13 cellular contexts compared by ENCODE assay signal in genomic region chr11:117202386-117203068, GRCh38. TPM values are rescaled to one million over a fixed set of nuclear protein-coding genes. Genes with fewer than 3 reads are reported as not detected.
DNase-seq lines count a peak whose midpoint lies in the region; ATAC-seq, FAIRE-seq and TF ChIP-seq lines count a peak whose summit lies in the region.
"Had no signal": no experiment of that assay in that cellular context is flagged by ENCODE, and none has a peak within 500 bp of the region (broad histone marks: within the 10 kb centered on the region; RNA-seq: fewer than 3 reads in every experiment).

No MANE protein-coding gene starts in this region.

- H4K20me1 ChIP-seq in mammary epithelial cell (ENCODE audit: insufficient read depth, low read length), result no peaks in the 10 kb centered on the region

- peaks cover 3% of the 10 kb centered on the region for H3K79me1 ChIP-seq in mesendoderm (ENCODE audit: low read length)

- TF ChIP-seq CTCF in chondrocyte (IDR thresholded peaks at IDR 0.05) (no peak), mammary epithelial cell (conservative IDR thresholded peaks at IDR 0.05 in 1 of 2, IDR thresholded peaks at IDR 0.05 in 1 of 2; ENCODE audit: extremely low read depth in 1 of 2, insufficient read depth in 1 of 2, low read depth in 1 of 2, low read length in 2 of 2) (no peak)

- H2BK120ac ChIP-seq in mesendoderm (ENCODE audit: low read depth, low read length), result no peak overlapping the region

- H3K36me3 ChIP-seq in mesendoderm (ENCODE audit: control insufficient read depth, insufficient read depth, low read length), result peaks cover 2% of the 10 kb centered on the region
- peaks cover 0 to 36% (median 27%) of the 10 kb centered on the region in 5 donors for H3K36me3 ChIP-seq in subcutaneous abdominal adipose tissue (ENCODE audit: control insufficient read depth in 5 of 5, insufficient read depth in 5 of 5, low read length in 5 of 5)
- H3K36me3 ChIP-seq in mammary epithelial cell (ENCODE audit: insufficient read depth, low read length), result peaks cover 3% of the 10 kb centered on the region

- H3K27me3 ChIP-seq in mesendoderm (ENCODE audit: insufficient read depth, low read length, poor library complexity) (no peaks in the 10 kb centered on the region), subcutaneous abdominal adipose tissue (ENCODE audit: control insufficient read depth in 5 of 5, insufficient read depth in 4 of 5, low read length in 5 of 5) (no peaks in the 10 kb centered on the region), mammary epithelial cell (ENCODE audit: insufficient read depth, low read length) (no peaks in the 10 kb centered on the region)

- H3K18ac ChIP-seq in mesendoderm (ENCODE audit: low read length), result no peak overlapping the region

- WGBS in mesendoderm (ENCODE audit: extremely low coverage, insufficient coverage, low lambda C conversion rate), result no CpG with 5 or more reads among the region's 7 CpGs
- 26% methylated on average over 6 of the region's 7 CpGs for WGBS in mammary epithelial cell (ENCODE audit: low coverage, missing lambda C conversion rate)

- FAIRE-seq in HTR-8/SVneo (lab: Jason Lieb, UNC), result peak; percentile 16
- FAIRE-seq: GM18507 had no signal

- H3K9me3 Mint-ChIP-seq in chondrocyte (ENCODE audit: low read depth), result no peaks in the 10 kb centered on the region
- H3K9me3 Mint-ChIP-seq: activated CD4-positive, alpha-beta memory T cell treated with anti-CD3 and anti-CD28 coated beads for 36 hours; neural crest cell had no signal

- no peak overlapping the region for H4K5ac ChIP-seq in mesendoderm (ENCODE audit: low read length)

- H3K56ac ChIP-seq in mesendoderm (ENCODE audit: low read length), result peak overlapping the region; percentile 25

- intact Hi-C loops in mammary epithelial cell (cut with micrococcal nuclease), result no loop called here

- H2AFZ ChIP-seq in mammary epithelial cell (ENCODE audit: low read depth, low read length), result no peak overlapping the region

- dilution Hi-C loops in mammary epithelial cell (cut with HindIII; ENCODE audit: low sequenced_read_pairs), result no loop called here

- H3K4me3 ChIP-seq in mesendoderm (ENCODE audit: low read length), result no peak overlapping the region
- peak overlapping the region in 4 of 5 donors; percentile 31 to 71 (median 66) for H3K4me3 ChIP-seq in subcutaneous abdominal adipose tissue (ENCODE audit: low read depth in 1 of 5, low read length in 5 of 5)
- H3K4me3 ChIP-seq in mammary epithelial cell (replicated peaks in 1 of 3; ENCODE audit: insufficient read depth in 1 of 3, low read depth in 2 of 3, low read length in 3 of 3), result no peak overlapping the region

- H3K36me3 Mint-ChIP-seq in chondrocyte (ENCODE audit: low read depth), result peaks cover 49% of the 10 kb centered on the region

- H3K79me2 ChIP-seq in mesendoderm (ENCODE audit: control insufficient read depth, insufficient read depth, low read length), result peaks cover 45% of the 10 kb centered on the region
- H3K79me2 ChIP-seq in mammary epithelial cell (ENCODE audit: insufficient read depth, low read length), result no peaks in the 10 kb centered on the region

- H3K9ac ChIP-seq in mesendoderm (ENCODE audit: low read length) (peak overlapping the region; percentile 44), subcutaneous abdominal adipose tissue (ENCODE audit: low read length in 5 of 5) (peak overlapping the region in 2 of 5 donors; percentile 4 to 22), mammary epithelial cell (ENCODE audit: insufficient read depth, low read length) (no peak overlapping the region)

- peaks cover 72% of the 10 kb centered on the region for H3K4me1 Mint-ChIP-seq in chondrocyte (ENCODE audit: low read depth)

- H3K4me2 ChIP-seq in mesendoderm (ENCODE audit: low read length) (no peak overlapping the region), mammary epithelial cell (ENCODE audit: insufficient read depth, low read depth, low read length) (no peak overlapping the region)

- H3K27me3 Mint-ChIP-seq in chondrocyte (ENCODE audit: low read depth), result no peaks in the 10 kb centered on the region
- H3K27me3 Mint-ChIP-seq: activated CD4-positive, alpha-beta memory T cell treated with anti-CD3 and anti-CD28 coated beads for 36 hours had no signal

- H3K27ac ChIP-seq in mesendoderm (ENCODE audit: low read depth, low read length) (no peak overlapping the region), subcutaneous abdominal adipose tissue (ENCODE audit: low read depth, low read length) (peak overlapping the region; percentile 79), mammary epithelial cell (ENCODE audit: insufficient read depth, low read depth, low read length) (no peak overlapping the region)

- ATAC-seq in GM21526 (IDR thresholded peaks at IDR 0.05; ENCODE audit: low FRiP score, unreplicated experiment), result no peak
- no peak for ATAC-seq in GM18870 (IDR thresholded peaks at IDR 0.05; ENCODE audit: unreplicated experiment)

- in situ Hi-C loops in mammary epithelial cell (cut with MboI; ENCODE audit: low sequenced_read_pairs in 2 of 2), result no loop called here

- H2BK15ac ChIP-seq in mesendoderm (replicated peaks; ENCODE audit: low read depth), result no peak overlapping the region

- DNase-seq in HTR-8/SVneo (ENCODE audit: insufficient read length, low spot score), result no peak
- DNase-seq in chondrocyte (ENCODE audit: low spot score), result no peak
- peak; percentile 14 for DNase-seq in mesendoderm
- DNase-seq in erythroblast (lab: John Stamatoyannopoulos, UW), result no peak
- no peak for DNase-seq in mammary epithelial cell
- DNase-seq: activated CD4-positive, alpha-beta memory T cell treated with anti-CD3 and anti-CD28 coated beads for 36 hours; DMS53; stimulated activated CD4-positive, alpha-beta T cell treated with anti-CD3 and anti-CD28 coated beads, Interleukin-2, amount 100 ng/mL, for 48 hours had no signal

- H3K27ac Mint-ChIP-seq in chondrocyte (ENCODE audit: unreplicated experiment), result peak overlapping the region; percentile 95
- H3K27ac Mint-ChIP-seq: activated CD4-positive, alpha-beta memory T cell treated with anti-CD3 and anti-CD28 coated beads for 36 hours had no signal

- CTCF ChIA-PET in mammary epithelial cell (lab: Charles Lee; ENCODE audit: low non-redundant PET), result no interaction called here

- H3K4me1 ChIP-seq in mesendoderm (ENCODE audit: control insufficient read depth, low read depth, low read length) (peaks cover 12% of the 10 kb centered on the region), subcutaneous abdominal adipose tissue (ENCODE audit: control insufficient read depth in 5 of 5, insufficient read depth in 5 of 5, low read length in 5 of 5) (peaks cover 6 to 85% (median 83%) of the 10 kb centered on the region in 5 donors), mammary epithelial cell (ENCODE audit: insufficient read depth, low read length) (peaks cover 23% of the 10 kb centered on the region)

- BruUV-seq in mammary epithelial cell (replicated peaks; lab: Mats Ljungman, UMichigan), result no TSS peak

- H3K4ac ChIP-seq in mesendoderm (ENCODE audit: low read depth, low read length), result no peak overlapping the region

- no peak overlapping the region for H3K23ac ChIP-seq in mesendoderm (ENCODE audit: low read length)

- H4K8ac ChIP-seq in mesendoderm (ENCODE audit: low read depth, low read length), result no peak overlapping the region

- no peak overlapping the region for H2AK5ac ChIP-seq in mesendoderm (ENCODE audit: low read length)

- H3K4me3 Mint-ChIP-seq in chondrocyte (ENCODE audit: unreplicated experiment), result peak overlapping the region; percentile 93
- H3K4me3 Mint-ChIP-seq: activated CD4-positive, alpha-beta memory T cell treated with anti-CD3 and anti-CD28 coated beads for 36 hours; neural crest cell had no signal

- no peak for TF ChIP-seq POLR2A in erythroblast (IDR thresholded peaks at IDR 0.05; ENCODE audit: low read length)

- H2BK5ac ChIP-seq in mesendoderm (ENCODE audit: low read length), result no peak overlapping the region

- H3K9me3 ChIP-seq in subcutaneous abdominal adipose tissue (ENCODE audit: control insufficient read depth in 5 of 5, low read length in 5 of 5), result no peaks in the 10 kb centered on the region
- no peaks in the 10 kb centered on the region for H3K9me3 ChIP-seq in mammary epithelial cell (replicated peaks; ENCODE audit: insufficient read depth, low read length)

RNA-seq across cellular contexts. Expression of gene TAGLN, which starts 3.4 kb away (rescaled TPM):
- total RNA-seq in chondrocyte (854 to 4,666 TPM (median 4,556 TPM) in 3 replicates), mammary epithelial cell (1,000 to 10,000 TPM in 1 of 2 donors, 100 to 1,000 TPM in 1; 171 to 3,470 TPM)
- polyA plus RNA-seq in mesendoderm (2013, experiment 1 of 2), result 928 TPM
- 989 TPM for polyA plus RNA-seq in mesendoderm (2013, experiment 2 of 2)
- 55.9 TPM for polyA plus RNA-seq in mammary epithelial cell
- polyA minus RNA-seq in mammary epithelial cell, result 8.0 TPM

RNA-seq across cellular contexts. Expression of gene SIDT2, which starts 24.0 kb away (rescaled TPM):
- total RNA-seq in chondrocyte (32.4 to 42.5 TPM (median 38.8 TPM) in 3 replicates), mammary epithelial cell (10 to 100 TPM; 17.2 to 30.6 TPM)
- 9.6 TPM for polyA plus RNA-seq in mesendoderm (2013, experiment 1 of 2)
- 8.7 TPM for polyA plus RNA-seq in mesendoderm (2013, experiment 2 of 2)
- polyA plus RNA-seq in mammary epithelial cell, result 16.2 TPM
- 95.0 TPM for polyA minus RNA-seq in mammary epithelial cell

RNA-seq across cellular contexts. Expression of gene PCSK7, which starts 29.3 kb away (rescaled TPM):
- total RNA-seq in chondrocyte (42.8 to 71.0 TPM (median 43.0 TPM) in 3 replicates), mammary epithelial cell (10 to 100 TPM; 48.8 to 80.9 TPM)
- polyA plus RNA-seq in mesendoderm (2013, experiment 1 of 2), result 15.6 TPM
- polyA plus RNA-seq in mesendoderm (2013, experiment 2 of 2), result 15.8 TPM
- 39.1 TPM for polyA plus RNA-seq in mammary epithelial cell
- polyA minus RNA-seq in mammary epithelial cell, result 37.9 TPM

RNA-seq across cellular contexts. Expression of gene RNF214, which starts 29.9 kb away (rescaled TPM):
- total RNA-seq in chondrocyte, result 21.8 to 26.1 TPM (median 24.7 TPM) in 3 replicates
- 16.9 TPM for polyA plus RNA-seq in mesendoderm (2013, experiment 1 of 2)
- polyA plus RNA-seq in mesendoderm (2013, experiment 2 of 2), result 16.0 TPM
- total RNA-seq in mammary epithelial cell, result 10 to 100 TPM; 10.3 to 22.4 TPM
- polyA plus RNA-seq in mammary epithelial cell, result 8.5 TPM
- polyA minus RNA-seq in mammary epithelial cell, result 34.6 TPM

RNA-seq across cellular contexts. Expression of gene PAFAH1B2, which starts 58.4 kb away (rescaled TPM):
- 85.4 to 98.0 TPM (median 90.5 TPM) in 3 replicates for total RNA-seq in chondrocyte
- 76.1 TPM for polyA plus RNA-seq in mesendoderm (2013, experiment 1 of 2)
- polyA plus RNA-seq in mesendoderm (2013, experiment 2 of 2), result 73.8 TPM
- total RNA-seq in mammary epithelial cell, result 100 to 1,000 TPM; 129 to 177 TPM
- polyA plus RNA-seq in mammary epithelial cell, result 75.2 TPM
- polyA minus RNA-seq in mammary epithelial cell, result 222 TPM

Comparison
In these comparisons a context has a peak if more than half of its experiments do, and no peak if none do; other contexts are left out.
1. H3K4me3 ChIP-seq: peak in subcutaneous abdominal adipose tissue (4 of 5); none in mesendoderm (single experiment) and mammary epithelial cell (0 of 3).